19 cellular contexts compared by ENCODE assay signal in genomic region chr4:78732332-78733104, GRCh38.
"Had no signal": no experiment of that assay in that cellular context is flagged by ENCODE, and none has a peak within 500 bp of the region (broad histone marks: within the 10 kb centered on the region; RNA-seq: fewer than 3 reads in every experiment).

No MANE protein-coding gene starts in this region.

- H3K4me1 ChIP-seq: testis had no signal

- H3K36me3 ChIP-seq: right lobe of liver, transverse colon had no signal

- FAIRE-seq: colon had no signal

- DNase-seq: activated CD4-positive, alpha-beta T cell treated with anti-CD3 and anti-CD28 coated beads for 4 hours; activated CD4-positive, alpha-beta T cell treated with anti-CD3 and anti-CD28 coated beads, Interleukin-2, amount 50 U/mL, for 4 hours; activated CD4-positive, CD25-positive, alpha-beta regulatory T cell; activated effector memory CD4-positive, alpha-beta T cell treated with Interleukin-2 at 50 U/mL for 16 hours; activated naive CD4-positive, alpha-beta T cell treated with Interleukin-2 at 50 U/mL for 16 hours; activated T-cell treated with anti-CD3 and anti-CD28 coated beads for 4 hours; anterior cingulate cortex; dermis blood vessel endothelial cell; effector memory CD4-positive, alpha-beta T cell; head of caudate nucleus; mucosa of descending colon; right lobe of liver; stimulated activated CD4-positive, alpha-beta T cell treated with anti-CD3 and anti-CD28 coated beads, Interleukin-4, amount 100 ng/mL, for 1 hour; stimulated activated naive CD8-positive, alpha-beta T cell treated with anti-CD3 and anti-CD28 coated beads, Interleukin-15, Interleukin-2, amounts not matched to agents 100 U/mL and 50 U/mL, for 24 hours; T1000; testis; transverse colon had no signal

- H3K27me3 ChIP-seq: right lobe of liver, testis, transverse colon had no signal

- H3K9me3 ChIP-seq: mucosa of descending colon, right lobe of liver, testis, transverse colon had no signal

- H3K27ac ChIP-seq: right lobe of liver, testis, transverse colon had no signal

- H3K4me3 ChIP-seq: lung, mucosa of descending colon, right lobe of liver, testis, transverse colon had no signal
